14 cellular contexts compared by ENCODE assay signal in the genomic region with DNA sequence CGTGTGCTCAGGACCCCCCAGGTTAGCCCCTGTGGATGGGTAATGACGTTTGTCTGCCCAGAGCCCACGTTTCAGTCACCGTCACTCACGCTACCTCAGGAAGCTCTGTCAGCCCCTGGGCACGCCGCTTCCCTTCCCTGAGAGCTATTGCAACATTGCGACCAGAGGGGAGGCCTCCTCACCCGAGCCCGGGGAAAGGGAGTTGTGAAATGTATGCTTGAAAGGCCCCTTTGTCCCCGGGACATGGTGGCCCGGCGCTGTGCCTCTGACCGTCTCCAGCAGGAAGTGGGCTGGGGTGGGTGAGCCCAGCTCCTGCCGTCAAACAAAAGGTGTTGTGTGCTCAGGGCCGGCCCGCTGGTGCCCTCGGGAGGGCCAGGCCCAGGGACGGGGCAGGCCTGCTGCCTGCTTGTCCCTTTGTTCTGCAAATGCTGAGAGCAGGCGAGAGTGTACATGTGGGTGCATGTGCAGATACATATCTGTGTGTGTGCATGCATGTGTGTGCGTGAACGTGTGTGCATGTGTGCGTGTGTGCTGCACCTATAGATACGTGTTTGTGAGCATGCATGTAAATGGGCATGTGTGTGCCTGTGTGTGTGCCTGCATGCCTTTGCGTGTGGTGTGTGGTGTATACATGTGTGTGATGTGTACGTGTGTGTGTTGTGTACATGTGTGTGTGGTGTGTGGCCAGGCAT.
DNase-seq lines count a peak whose midpoint lies in the region; ATAC-seq and TF ChIP-seq lines count a peak whose summit lies in the region.
"Had no signal": no experiment of that assay in that cellular context is flagged by ENCODE, and none has a peak within 500 bp of the region (broad histone marks: within the 10 kb centered on the region; RNA-seq: fewer than 3 reads in every experiment).

No MANE protein-coding gene starts in this region.

- H3K27me3 ChIP-seq in HL-60 (ENCODE audit: insufficient read depth, poor library complexity, severe bottlenecking) = no peaks in the 10 kb centered on the region

- no peaks in the 10 kb centered on the region for H3K36me3 Mint-ChIP-seq in effector memory CD8-positive, alpha-beta T cell (ENCODE audit: insufficient read depth)
- no peaks in the 10 kb centered on the region for H3K36me3 Mint-ChIP-seq in activated naive CD4-positive, alpha-beta T cell treated with anti-CD3 and anti-CD28 coated beads, Interleukin-2, amount 50 U/mL, for 72 hours

- no peak overlapping the region for H3K4me3 ChIP-seq in HL-60 (replicated peaks; ENCODE audit: insufficient read depth, low read length)

- peaks cover 0 to 10% of the 10 kb centered on the region in 2 donors for H3K27me3 Mint-ChIP-seq in effector memory CD8-positive, alpha-beta T cell

- TF ChIP-seq CTCF in HL-60 (IDR thresholded peaks at IDR 0.05; ENCODE audit: insufficient read depth, low read length) = no peak

- no peaks in the 10 kb centered on the region for H3K9me3 Mint-ChIP-seq in effector memory CD8-positive, alpha-beta T cell
- H3K9me3 Mint-ChIP-seq in activated naive CD4-positive, alpha-beta T cell treated with anti-CD3 and anti-CD28 coated beads, Interleukin-2, amount 50 U/mL, for 72 hours = no peaks in the 10 kb centered on the region
- H3K9me3 Mint-ChIP-seq: activated T-helper 1 cell treated with anti-CD3 and anti-CD28 coated beads, Interleukin-12 subunit alpha, Interleukin-12 subunit beta, Interleukin-2, Interleukin-4 antibody, amounts not matched to agents 30 ng/mL and 10 ng/mL and 1 ng/mL, durations not matched to agents 14 hours and 24 hours and 36 hours had no signal

- ATAC-seq in sciatic nerve = peak; percentile 90
- no peak for ATAC-seq in GM18861 (IDR thresholded peaks at IDR 0.05; ENCODE audit: unreplicated experiment)
- no peak for ATAC-seq in effector memory CD8-positive, alpha-beta T cell (replicated peaks)
- no peak for ATAC-seq in activated naive CD4-positive, alpha-beta T cell treated with anti-CD3 and anti-CD28 coated beads, Interleukin-2, amount 50 U/mL, for 72 hours

- no peak overlapping the region for H3K4me3 Mint-ChIP-seq in effector memory CD8-positive, alpha-beta T cell
- H3K4me3 Mint-ChIP-seq: activated T-helper 1 cell treated with anti-CD3 and anti-CD28 coated beads, Interleukin-12 subunit alpha, Interleukin-12 subunit beta, Interleukin-2, Interleukin-4 antibody, amounts not matched to agents 30 ng/mL and 10 ng/mL and 1 ng/mL, durations not matched to agents 14 hours and 24 hours and 36 hours had no signal

- intact Hi-C loops in sciatic nerve (cut with DNase I) = no loop called here

- no peaks in the 10 kb centered on the region for H3K4me1 Mint-ChIP-seq in effector memory CD8-positive, alpha-beta T cell (ENCODE audit: low read depth in 2 of 2)

- DNase-seq in HL-60 (ENCODE audit: low read depth in 1 of 2, low spot score in 1 of 2) = peak; percentile 77 to 89
- peak in 52 of 56 donors; percentile 21 to 91 (median 73) for DNase-seq in amygdala (lab: John Stamatoyannopoulos, UW)
- peak; percentile 82 for DNase-seq in islet precursor cell
- peak; percentile 83 for DNase-seq in sciatic nerve (ENCODE audit: low spot score)
- DNase-seq in effector memory CD8-positive, alpha-beta T cell = no peak
- no peak for DNase-seq in activated CD8-positive, alpha-beta memory T cell treated with anti-CD3 and anti-CD28 coated beads for 24 hours
- no peak for DNase-seq in activated naive CD4-positive, alpha-beta T cell treated with anti-CD3 and anti-CD28 coated beads, Interleukin-2, amount 50 U/mL, for 72 hours (ENCODE audit: low spot score in 2 of 2)
- DNase-seq: activated CD4-positive, CD25-positive, alpha-beta regulatory T cell treated with anti-CD3 and anti-CD28 coated beads, Interleukin-2, amount 50 U/mL, for 72 hours; cerebellar nuclear complex; NCI-H2171 treated with DMSO at 0.1 percent for 48 hours; SHP77 had no signal

- no peak overlapping the region for H3K27ac Mint-ChIP-seq in effector memory CD8-positive, alpha-beta T cell
- H3K27ac Mint-ChIP-seq in activated naive CD4-positive, alpha-beta T cell treated with anti-CD3 and anti-CD28 coated beads, Interleukin-2, amount 50 U/mL, for 72 hours = no peak overlapping the region
- H3K27ac Mint-ChIP-seq: activated T-helper 1 cell treated with anti-CD3 and anti-CD28 coated beads, Interleukin-12 subunit alpha, Interleukin-12 subunit beta, Interleukin-2, Interleukin-4 antibody, amounts not matched to agents 30 ng/mL and 10 ng/mL and 1 ng/mL, durations not matched to agents 14 hours and 24 hours and 36 hours had no signal

- H3K27ac ChIP-seq in HL-60 (replicated peaks) = peak overlapping the region; percentile 66
- H3K27ac ChIP-seq: KMS-11 had no signal

Comparison
In these comparisons a context has a peak if more than half of its experiments do, and no peak if none do; other contexts are left out.
1. DNase-seq: peak in HL-60 (2 of 2), amygdala (52 of 56), islet precursor cell (single experiment) and sciatic nerve (single experiment); none in effector memory CD8-positive, alpha-beta T cell (0 of 3), activated CD8-positive, alpha-beta memory T cell treated with anti-CD3 and anti-CD28 coated beads for 24 hours (single experiment) and activated naive CD4-positive, alpha-beta T cell treated with anti-CD3 and anti-CD28 coated beads, Interleukin-2, amount 50 U/mL, for 72 hours (0 of 2).